13 cellular contexts compared by ENCODE assay signal in the genomic region with DNA sequence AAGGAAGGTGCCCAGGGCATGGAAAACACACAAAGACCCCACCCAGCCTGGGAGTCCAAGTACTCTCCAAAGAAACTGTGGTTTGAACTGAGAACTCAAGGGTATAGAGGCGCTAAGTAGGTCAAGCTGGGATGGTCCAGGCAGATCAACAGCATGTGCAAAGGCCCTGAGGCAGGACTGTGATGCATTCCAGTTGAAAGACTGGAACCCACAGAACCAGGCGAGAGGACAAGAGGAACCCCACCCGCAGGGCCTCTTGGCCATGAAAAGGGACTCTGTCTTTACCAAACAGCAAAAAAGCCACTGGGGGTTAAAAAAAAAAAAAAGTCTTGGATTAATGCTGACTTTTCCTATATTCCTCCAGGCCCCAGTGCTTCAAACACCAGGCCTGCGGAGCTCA. TPM values are rescaled to one million over a fixed set of nuclear protein-coding genes. Genes with fewer than 3 reads are reported as not detected.
"Had no signal": no experiment of that assay in that cellular context is flagged by ENCODE, and none has a peak within 500 bp of the region (broad histone marks: within the 10 kb centered on the region; RNA-seq: fewer than 3 reads in every experiment).

No MANE protein-coding gene starts in this region.

- H3K27me3 Mint-ChIP-seq: activated naive CD8-positive, alpha-beta T cell had no signal

- H3K27ac Mint-ChIP-seq: activated naive CD8-positive, alpha-beta T cell; T-helper 2 cell treated with Interferon-gamma antibody and Interleukin-4, amounts not matched to agents 5 μg/mL and 100 μg/mL, for 36 hours had no signal

- ATAC-seq: naive thymus-derived CD4-positive, alpha-beta T cell had no signal

- H3K9me3 ChIP-seq: breast epithelium, suprapubic skin had no signal

- H3K4me3 ChIP-seq: breast epithelium, dorsolateral prefrontal cortex, suprapubic skin had no signal

- H3K36me3 Mint-ChIP-seq: activated naive CD8-positive, alpha-beta T cell; naive thymus-derived CD4-positive, alpha-beta T cell had no signal

- H3K27me3 ChIP-seq: breast epithelium, suprapubic skin had no signal

- H3K36me3 ChIP-seq: breast epithelium, suprapubic skin had no signal

- DNase-seq: activated effector memory CD4-positive, alpha-beta T cell treated with anti-CD3 and anti-CD28 coated beads, Interleukin-2, amount 50 U/mL, for 16 hours; activated T-cell treated with anti-CD3 and anti-CD28 coated beads, Interleukin-2, amount 50 U/mL, for 1 hour; dorsolateral prefrontal cortex; glutamatergic neuron; midbrain; naive thymus-derived CD4-positive, alpha-beta T cell; stimulated activated CD4-positive, alpha-beta T cell treated with anti-CD3 and anti-CD28 coated beads, Interleukin-2, amount 100 ng/mL, for 24 hours; stimulated activated naive CD4-positive, alpha-beta T cell treated with Interleukin-2 at 50 U/mL for 16 hours; SW 1271 had no signal

- H3K4me3 Mint-ChIP-seq: activated naive CD8-positive, alpha-beta T cell; naive thymus-derived CD4-positive, alpha-beta T cell; T-helper 2 cell treated with Interferon-gamma antibody and Interleukin-4, amounts not matched to agents 5 μg/mL and 100 μg/mL, for 36 hours had no signal

- H3K9me3 Mint-ChIP-seq: naive thymus-derived CD4-positive, alpha-beta T cell; T-helper 2 cell treated with Interferon-gamma antibody and Interleukin-4, amounts not matched to agents 5 μg/mL and 100 μg/mL, for 36 hours had no signal

RNA-seq across cellular contexts. Expression of a gene that starts 55.3 kb away (rescaled TPM):
- polyA plus RNA-seq: naive thymus-derived CD4-positive, alpha-beta T cell had no signal
